ENCODE assay signal across 1 cellular context in genomic region chr9:100442072-100442471, GRCh38.
TF ChIP-seq lines count a peak whose summit lies in the region.

No MANE protein-coding gene starts in this region.

TF ChIP-seq in H1, 55 proteins besides CTCF, POLR2A, EP300 and RAD21:
- TF ChIP-seq TAF7 (optimal IDR thresholded peaks at IDR 0.05; ENCODE audit: borderline replicate concordance, low read depth, low read length), result no peak
- no peak for TF ChIP-seq HDAC2 (IDR thresholded peaks at IDR 0.05; ENCODE audit: borderline replicate concordance in 1 of 2, low read depth in 2 of 2, low read length in 2 of 2)
- no peak for TF ChIP-seq ATF3 (IDR thresholded peaks at IDR 0.05; ENCODE audit: insufficient read depth, low read depth, low read length)
- no peak for TF ChIP-seq USF2 (IDR thresholded peaks at IDR 0.05; ENCODE audit: low read length)
- TF ChIP-seq MAFK (IDR thresholded peaks at IDR 0.05; ENCODE audit: low read depth, low read length), result no peak
- TF ChIP-seq SUZ12 (IDR thresholded peaks at IDR 0.05; ENCODE audit: low read length), result no peak
- TF ChIP-seq NRF1 (IDR thresholded peaks at IDR 0.05; ENCODE audit: low read depth, low read length), result no peak
- TF ChIP-seq CTBP2 (IDR thresholded peaks at IDR 0.05; ENCODE audit: borderline replicate concordance, insufficient read depth, insufficient read length, low read length), result no peak
- TF ChIP-seq CHD1 (IDR thresholded peaks at IDR 0.05; ENCODE audit: low read depth, low read length), result no peak
- no peak for TF ChIP-seq SRF (IDR thresholded peaks at IDR 0.05; ENCODE audit: low read depth, low read length)
- no peak for TF ChIP-seq FOSL1 (IDR thresholded peaks at IDR 0.05; ENCODE audit: insufficient read depth, low read depth, low read length)
- TF ChIP-seq SIRT6 (IDR thresholded peaks at IDR 0.05; ENCODE audit: low read length), result no peak
- no peak for TF ChIP-seq EGR1 (IDR thresholded peaks at IDR 0.05; ENCODE audit: borderline replicate concordance, low read depth, low read length)
TF ChIP-seq in H1: peak in this region for 0.
